2 cellular contexts compared by ENCODE assay signal in the genomic region with DNA sequence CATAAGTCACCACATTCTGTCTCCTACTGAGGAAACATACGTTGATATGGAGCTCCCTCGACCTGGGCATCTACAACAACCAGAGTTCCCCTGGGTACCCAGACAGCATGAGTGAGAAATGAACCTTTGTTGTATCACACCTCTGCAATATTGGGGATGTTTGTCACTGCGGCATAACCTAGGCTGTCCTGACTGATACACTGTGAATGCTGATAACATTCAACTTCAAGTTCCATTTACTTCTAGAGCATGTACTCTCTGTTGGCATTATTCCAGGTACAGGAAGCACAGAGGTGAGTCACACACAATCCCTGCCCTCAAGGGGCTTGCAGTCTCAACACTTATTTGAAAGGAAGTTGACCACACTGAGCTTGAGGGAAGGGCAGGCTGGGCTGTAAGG.
TF ChIP-seq lines count a peak whose summit lies in the region.

No MANE protein-coding gene starts in this region.

TF ChIP-seq in HepG2, 621 proteins besides CTCF, POLR2A, EP300 and RAD21:
- TF ChIP-seq ZNF12 (CRISPR knock-in tag; IDR thresholded peaks at IDR 0.05) (peak; percentile 97), ZNF773 (CRISPR knock-in tag; IDR thresholded peaks at IDR 0.05; ENCODE audit: borderline replicate concordance) (no peak), RBAK (CRISPR knock-in tag; IDR thresholded peaks at IDR 0.05) (peak; percentile 97)
- TF ChIP-seq, protein P1, sequence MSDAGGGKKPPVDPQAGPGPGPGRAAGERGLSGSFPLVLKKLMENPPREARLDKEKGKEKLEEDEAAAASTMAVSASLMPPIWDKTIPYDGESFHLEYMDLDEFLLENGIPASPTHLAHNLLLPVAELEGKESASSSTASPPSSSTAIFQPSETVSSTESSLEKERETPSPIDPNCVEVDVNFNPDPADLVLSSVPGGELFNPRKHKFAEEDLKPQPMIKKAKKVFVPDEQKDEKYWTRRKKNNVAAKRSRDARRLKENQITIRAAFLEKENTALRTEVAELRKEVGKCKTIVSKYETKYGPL (CRISPR knock-in tag; IDR thresholded peaks at IDR 0.05), result no peak

TF ChIP-seq in K562, 482 proteins besides CTCF, POLR2A, EP300 and RAD21:
- TF ChIP-seq CBX3 (IDR thresholded peaks at IDR 0.05; ENCODE audit: borderline replicate concordance in 1 of 2, low read length in 2 of 2), result peak in 1 of 2 experiments; percentile 94; a peak in 2 of 3 replicates
- peak; percentile 91; the same call in 1 of the 2 replicates for TF ChIP-seq TRIM28 (IDR thresholded peaks at IDR 0.05)
- no peak for TF ChIP-seq POU5F1 (IDR thresholded peaks at IDR 0.05; ENCODE audit: borderline replicate concordance, low read depth, low read length, partially characterized antibody)
- TF ChIP-seq CHD4 (IDR thresholded peaks at IDR 0.05; ENCODE audit: insufficient read depth, insufficient replicate concordance, low read depth, low read length, poor library complexity, severe bottlenecking), result peak; percentile 72
- TF ChIP-seq ZNF12 (CRISPR knock-in tag; IDR thresholded peaks at IDR 0.05), result peak; percentile 98
- 0 out of 2 replicates have a peak, but pooled peaks have one; percentile 49 for TF ChIP-seq SMARCA5 (IDR thresholded peaks at IDR 0.05)
- TF ChIP-seq BCOR (IDR thresholded peaks at IDR 0.05), result peak; percentile 90
- TF ChIP-seq, protein P2, sequence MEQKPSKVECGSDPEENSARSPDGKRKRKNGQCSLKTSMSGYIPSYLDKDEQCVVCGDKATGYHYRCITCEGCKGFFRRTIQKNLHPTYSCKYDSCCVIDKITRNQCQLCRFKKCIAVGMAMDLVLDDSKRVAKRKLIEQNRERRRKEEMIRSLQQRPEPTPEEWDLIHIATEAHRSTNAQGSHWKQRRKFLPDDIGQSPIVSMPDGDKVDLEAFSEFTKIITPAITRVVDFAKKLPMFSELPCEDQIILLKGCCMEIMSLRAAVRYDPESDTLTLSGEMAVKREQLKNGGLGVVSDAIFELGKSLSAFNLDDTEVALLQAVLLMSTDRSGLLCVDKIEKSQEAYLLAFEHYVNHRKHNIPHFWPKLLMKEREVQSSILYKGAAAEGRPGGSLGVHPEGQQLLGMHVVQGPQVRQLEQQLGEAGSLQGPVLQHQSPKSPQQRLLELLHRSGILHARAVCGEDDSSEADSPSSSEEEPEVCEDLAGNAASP (IDR thresholded peaks at IDR 0.05), result no peak
- TF ChIP-seq NFIC (IDR thresholded peaks at IDR 0.05), result peak; percentile 43
- TF ChIP-seq ETV1 (tag; conservative IDR thresholded peaks at IDR 0.05; ENCODE audit: low read depth), result 0 out of 2 replicates have a peak, but pooled peaks have one; percentile 13
- TF ChIP-seq ZKSCAN8 (CRISPR knock-in tag; IDR thresholded peaks at IDR 0.05), result no peak
- TF ChIP-seq CBX1 (IDR thresholded peaks at IDR 0.05; ENCODE audit: low read depth), result peak; percentile 90; the same call in 1 of the 2 replicates
- peak in 1 of 2 experiments; percentile 56; a peak in 1 of 4 replicates for TF ChIP-seq TRIM24 (IDR thresholded peaks at IDR 0.05)
- 0 out of 2 replicates have a peak, but pooled peaks have one; percentile 43 for TF ChIP-seq CBX5 (IDR thresholded peaks at IDR 0.05; ENCODE audit: borderline replicate concordance, low read depth)
- TF ChIP-seq RBM25 (IDR thresholded peaks at IDR 0.05; ENCODE audit: low read depth, low read length, severe bottlenecking), result peak; percentile 91
- peak; percentile 12 to 49; a peak in 1 of 4 replicates for TF ChIP-seq KDM1A (IDR thresholded peaks at IDR 0.05)
- no peak for TF ChIP-seq HDAC6 (IDR thresholded peaks at IDR 0.05; ENCODE audit: low read depth, low read length)
- TF ChIP-seq ZNF316 (IDR thresholded peaks at IDR 0.05), result peak; percentile 63; the same call in 1 of the 2 replicates
